In the genomic region with DNA sequence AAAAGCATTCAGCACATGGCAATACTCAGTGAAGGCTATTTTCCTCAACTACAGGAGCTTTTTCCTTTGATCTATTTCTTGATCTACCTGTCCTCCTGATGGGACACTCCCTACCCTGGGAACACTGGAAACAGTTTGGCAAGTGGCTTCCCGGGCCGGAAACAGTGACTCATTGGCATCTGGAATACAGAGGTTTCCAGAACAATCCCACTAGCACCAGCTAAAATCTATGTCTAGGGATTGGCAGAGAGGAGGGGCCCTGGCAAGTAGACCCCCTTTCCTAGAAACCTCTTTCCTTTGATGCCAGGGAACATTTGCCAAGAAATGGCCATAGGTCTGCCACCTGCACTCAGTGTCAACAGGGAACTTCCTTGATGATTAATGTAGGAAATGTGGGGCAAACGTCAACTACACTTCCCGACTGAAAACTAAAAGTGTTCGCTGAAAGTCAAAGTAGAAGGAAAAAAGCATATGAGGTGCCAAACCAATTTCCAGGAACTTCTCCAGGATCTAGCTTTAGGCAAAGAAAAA, we compare ENCODE assay signal across 9 cellular contexts. TPM values are rescaled to one million over a fixed set of nuclear protein-coding genes. Genes with fewer than 3 reads are reported as not detected.
A peak's percentile ranks its signal among the peaks of the same experiment; 100 is the strongest.
DNase-seq lines count a peak whose midpoint lies in the region; ATAC-seq and TF ChIP-seq lines count a peak whose summit lies in the region.
"Had no signal": no experiment of that assay in that cellular context is flagged by ENCODE, and none has a peak within 500 bp of the region (broad histone marks: within the 10 kb centered on the region; RNA-seq: fewer than 3 reads in every experiment).

No MANE protein-coding gene starts in this region.

- peak overlapping the region; percentile 44 to 64 for H3K4me3 ChIP-seq in right atrium auricular region

- no peaks in the 10 kb centered on the region for H3K9me3 ChIP-seq in right atrium auricular region

- peaks cover 27% of the 10 kb centered on the region for H3K4me1 Mint-ChIP-seq in activated CD4-positive, alpha-beta memory T cell treated with anti-CD3 and anti-CD28 coated beads, Interleukin-2, amount 10 ng/mL, durations not matched to agents 7 days and 5 days

- peak overlapping the region; percentile 81 for H3K27ac ChIP-seq in VCaP
- peak overlapping the region; percentile 85 to 86 for H3K27ac ChIP-seq in right atrium auricular region

- no peaks in the 10 kb centered on the region for H3K36me3 ChIP-seq in right atrium auricular region

- H3K9me3 Mint-ChIP-seq in activated CD4-positive, alpha-beta memory T cell treated with anti-CD3 and anti-CD28 coated beads, Interleukin-2, amount 10 ng/mL, durations not matched to agents 7 days and 5 days: no peaks in the 10 kb centered on the region
- H3K9me3 Mint-ChIP-seq: naive thymus-derived CD4-positive, alpha-beta T cell had no signal

- H3K27me3 ChIP-seq in right atrium auricular region: no peaks in the 10 kb centered on the region

- no peak for ATAC-seq in HG03196 (IDR thresholded peaks at IDR 0.05; ENCODE audit: unreplicated experiment)
- ATAC-seq: naive thymus-derived CD4-positive, alpha-beta T cell had no signal

- no peak overlapping the region for H3K27ac Mint-ChIP-seq in activated CD4-positive, alpha-beta memory T cell treated with anti-CD3 and anti-CD28 coated beads, Interleukin-2, amount 10 ng/mL, durations not matched to agents 7 days and 5 days

- POLR2A ChIA-PET in activated CD4-positive, alpha-beta memory T cell treated with anti-CD3 and anti-CD28 coated beads, Interleukin-2, amount 10 ng/mL, durations not matched to agents 7 days and 5 days (lab: Charles Lee): interaction anchor here (0.9 kb wide), 1 partner anchor 11 kb away, joined by 3 read pairs; no protein-coding TSS in a partner anchor

- H3K4me1 ChIP-seq in right atrium auricular region: peaks cover 0 to 42% of the 10 kb centered on the region in 2 donors

- no peaks in the 10 kb centered on the region for H3K27me3 Mint-ChIP-seq in activated CD4-positive, alpha-beta memory T cell treated with anti-CD3 and anti-CD28 coated beads, Interleukin-2, amount 10 ng/mL, durations not matched to agents 7 days and 5 days
- H3K27me3 Mint-ChIP-seq: naive thymus-derived CD4-positive, alpha-beta T cell had no signal

- H3K4me3 Mint-ChIP-seq in activated CD4-positive, alpha-beta memory T cell treated with anti-CD3 and anti-CD28 coated beads, Interleukin-2, amount 10 ng/mL, durations not matched to agents 7 days and 5 days: no peak overlapping the region

- TF ChIP-seq CTCF in VCaP (conservative IDR thresholded peaks at IDR 0.05): no peak
- TF ChIP-seq CTCF in right atrium auricular region (IDR thresholded peaks at IDR 0.05): no peak

- H3K36me3 Mint-ChIP-seq in activated CD4-positive, alpha-beta memory T cell treated with anti-CD3 and anti-CD28 coated beads, Interleukin-2, amount 10 ng/mL, durations not matched to agents 7 days and 5 days (ENCODE audit: low read depth): no peaks in the 10 kb centered on the region

- DNase-seq in ELR (ENCODE audit: low read depth) (peak; percentile 62), right atrium auricular region (ENCODE audit: low spot score) (peak; percentile 71), stromal cell of bone marrow (ENCODE audit: low read depth) (peak; percentile 26), SK-N-DZ (ENCODE audit: low spot score) (no peak), DMS114 treated with DMSO at 0.1 percent for 48 hours (lab: John Stamatoyannopoulos, UW; ENCODE audit: unreplicated experiment) (no peak)
- no peak for DNase-seq in activated CD4-positive, alpha-beta memory T cell treated with anti-CD3 and anti-CD28 coated beads, Interleukin-2, amount 10 ng/mL, durations not matched to agents 7 days and 5 days
- DNase-seq: naive thymus-derived CD4-positive, alpha-beta T cell had no signal

- CTCF ChIA-PET in activated CD4-positive, alpha-beta memory T cell treated with anti-CD3 and anti-CD28 coated beads, Interleukin-2, amount 10 ng/mL, durations not matched to agents 7 days and 5 days (lab: Charles Lee): no interaction called here

RNA-seq across cellular contexts. Expression of a gene that starts 30.4 kb away (rescaled TPM):
- total RNA-seq in right atrium auricular region: under 1 TPM in 1 of 2 donors, not detected in 1; 0.63 TPM
- 0.67 TPM in 1 of 2 replicates, not detected in the other for polyA plus RNA-seq in SK-N-DZ (2014; cell fraction: cytosol; rRNA removed)
- 4.2 and 4.3 TPM in 2 replicates for polyA plus RNA-seq in SK-N-DZ (2014; cell fraction: nucleus; rRNA removed)
- under 1 TPM; 0.15 to 0.35 TPM for total RNA-seq in activated CD4-positive, alpha-beta memory T cell treated with anti-CD3 and anti-CD28 coated beads, Interleukin-2, amount 10 ng/mL, durations not matched to agents 7 days and 5 days
- polyA plus RNA-seq: naive thymus-derived CD4-positive, alpha-beta T cell had no signal

RNA-seq across cellular contexts. Expression of a gene that starts 34.2 kb away (rescaled TPM):
- 10 to 100 TPM; 17.1 to 33.4 TPM for total RNA-seq in right atrium auricular region
- 47.6 and 49.0 TPM in 2 replicates for polyA plus RNA-seq in SK-N-DZ (2014; cell fraction: cytosol; rRNA removed)
- 17.6 and 31.7 TPM in 2 replicates for polyA plus RNA-seq in SK-N-DZ (2014; cell fraction: nucleus; rRNA removed)
- 1 to 10 TPM; 8.7 to 8.9 TPM for total RNA-seq in activated CD4-positive, alpha-beta memory T cell treated with anti-CD3 and anti-CD28 coated beads, Interleukin-2, amount 10 ng/mL, durations not matched to agents 7 days and 5 days

RNA-seq across cellular contexts. Expression of a gene that starts 49.6 kb away (rescaled TPM):
- 10 to 100 TPM; 20.1 to 26.1 TPM for total RNA-seq in right atrium auricular region
- polyA plus RNA-seq in SK-N-DZ (2014; cell fraction: cytosol; rRNA removed): 103 and 110 TPM in 2 replicates
- polyA plus RNA-seq in SK-N-DZ (2014; cell fraction: nucleus; rRNA removed): 70.0 and 80.3 TPM in 2 replicates
- 10 to 100 TPM; 18.1 to 20.0 TPM for total RNA-seq in activated CD4-positive, alpha-beta memory T cell treated with anti-CD3 and anti-CD28 coated beads, Interleukin-2, amount 10 ng/mL, durations not matched to agents 7 days and 5 days

Comparison
In these comparisons a context has a peak if more than half of its experiments do, and no peak if none do; other contexts are left out.
1. DNase-seq: peak in ELR (single experiment), right atrium auricular region (single experiment) and stromal cell of bone marrow (single experiment); none in SK-N-DZ (single experiment), DMS114 treated with DMSO at 0.1 percent for 48 hours (single experiment) and activated CD4-positive, alpha-beta memory T cell treated with anti-CD3 and anti-CD28 coated beads, Interleukin-2, amount 10 ng/mL, durations not matched to agents 7 days and 5 days (single experiment).